17 cellular contexts compared by ENCODE assay signal in genomic region chr3:18778602-18779001, GRCh38.
DNase-seq lines count a peak whose midpoint lies in the region; ATAC-seq and TF ChIP-seq lines count a peak whose summit lies in the region.
"Had no signal": no experiment of that assay in that cellular context is flagged by ENCODE, and none has a peak within 500 bp of the region (broad histone marks: within the 10 kb centered on the region; RNA-seq: fewer than 3 reads in every experiment).

No MANE protein-coding gene starts in this region.

- CTCF ChIA-PET in activated CD4-positive, alpha-beta T cell treated with anti-CD3 and anti-CD28 coated beads for 36 hours (lab: Charles Lee), result interaction anchor here (0.6 to 1.8 kb wide), 4 partner anchors 11 to 389 kb away, joined by 3 to 4 read pairs (median 4); no protein-coding TSS in a partner anchor

- H3K36me3 ChIP-seq in tibial artery, result no peaks in the 10 kb centered on the region
- H3K36me3 ChIP-seq: BLaER1, MG63 had no signal

- H3K27ac ChIP-seq in tibial artery, result no peak overlapping the region
- H3K27ac ChIP-seq: BLaER1, KMS-11 had no signal

- H3K4me3 Mint-ChIP-seq in activated CD4-positive, alpha-beta T cell treated with anti-CD3 and anti-CD28 coated beads for 36 hours, result peak overlapping the region; percentile 52
- H3K4me3 Mint-ChIP-seq in stimulated activated naive CD8-positive, alpha-beta T cell treated with anti-CD3 and anti-CD28 coated beads, Interleukin-15, Interleukin-2, amounts not matched to agents 100 ng/mL and 50 ng/mL, for 24 hours, result peak overlapping the region; percentile 10
- H3K4me3 Mint-ChIP-seq in activated naive CD8-positive, alpha-beta T cell treated with anti-CD3 and anti-CD28 coated beads, Interleukin-2, amount 10 ng/mL, durations not matched to agents 7 days and 5 days, result peak overlapping the region; percentile 59

- H3K27ac Mint-ChIP-seq in activated CD4-positive, alpha-beta T cell treated with anti-CD3 and anti-CD28 coated beads for 36 hours, result peak overlapping the region; percentile 98
- H3K27ac Mint-ChIP-seq in stimulated activated naive CD8-positive, alpha-beta T cell treated with anti-CD3 and anti-CD28 coated beads, Interleukin-15, Interleukin-2, amounts not matched to agents 100 ng/mL and 50 ng/mL, for 24 hours, result peak overlapping the region; percentile 37
- peak overlapping the region; percentile 79 for H3K27ac Mint-ChIP-seq in activated naive CD8-positive, alpha-beta T cell treated with anti-CD3 and anti-CD28 coated beads, Interleukin-2, amount 10 ng/mL, durations not matched to agents 7 days and 5 days

- H3K36me3 Mint-ChIP-seq in activated CD4-positive, alpha-beta T cell treated with anti-CD3 and anti-CD28 coated beads for 36 hours (ENCODE audit: low read depth), result peaks cover 4% of the 10 kb centered on the region
- H3K36me3 Mint-ChIP-seq in stimulated activated naive CD8-positive, alpha-beta T cell treated with anti-CD3 and anti-CD28 coated beads, Interleukin-15, Interleukin-2, amounts not matched to agents 100 ng/mL and 50 ng/mL, for 24 hours (ENCODE audit: low read depth), result no peaks in the 10 kb centered on the region
- peaks cover 2% of the 10 kb centered on the region for H3K36me3 Mint-ChIP-seq in activated naive CD8-positive, alpha-beta T cell treated with anti-CD3 and anti-CD28 coated beads, Interleukin-2, amount 10 ng/mL, durations not matched to agents 7 days and 5 days

- DNase-seq in activated CD4-positive, alpha-beta T cell treated with anti-CD3 and anti-CD28 coated beads for 36 hours, result no peak
- DNase-seq in activated CD4-positive, alpha-beta T cell treated with anti-CD3 and anti-CD28 coated beads for 4 hours, result no peak
- no peak for DNase-seq in stimulated activated naive CD8-positive, alpha-beta T cell treated with anti-CD3 and anti-CD28 coated beads, Interleukin-15, Interleukin-2, amounts not matched to agents 100 U/mL and 50 U/mL, for 24 hours
- DNase-seq in activated naive CD8-positive, alpha-beta T cell treated with anti-CD3 and anti-CD28 coated beads, Interleukin-2, amount 10 ng/mL, durations not matched to agents 7 days and 5 days, result no peak
- no peak for DNase-seq in tibial artery
- no peak for DNase-seq in stimulated activated CD4-positive, alpha-beta T cell treated with anti-CD3 and anti-CD28 coated beads, Interleukin-4, amount 100 ng/mL, for 24 hours
- DNase-seq: 8988T, MG63, NCI-H1105, NCI-H1694 treated with DMSO at 0.1 percent for 48 hours, NCI-H446, NCI-H748 treated with DMSO at 0.1 percent for 48 hours had no signal

- ATAC-seq in activated CD4-positive, alpha-beta T cell treated with anti-CD3 and anti-CD28 coated beads for 36 hours, result peak; percentile 83
- ATAC-seq in stimulated activated naive CD8-positive, alpha-beta T cell treated with anti-CD3 and anti-CD28 coated beads, Interleukin-15, Interleukin-2, amounts not matched to agents 100 U/mL and 50 U/mL, for 24 hours, result no peak
- peak; percentile 75 for ATAC-seq in activated naive CD8-positive, alpha-beta T cell treated with anti-CD3 and anti-CD28 coated beads, Interleukin-2, amount 10 ng/mL, durations not matched to agents 7 days and 5 days (ENCODE audit: low read depth)
- ATAC-seq in HG03457 (IDR thresholded peaks at IDR 0.05; ENCODE audit: unreplicated experiment), result no peak
- ATAC-seq: Panc1 had no signal

- no peaks in the 10 kb centered on the region for H3K27me3 Mint-ChIP-seq in activated CD4-positive, alpha-beta T cell treated with anti-CD3 and anti-CD28 coated beads for 36 hours
- no peaks in the 10 kb centered on the region for H3K27me3 Mint-ChIP-seq in stimulated activated naive CD8-positive, alpha-beta T cell treated with anti-CD3 and anti-CD28 coated beads, Interleukin-15, Interleukin-2, amounts not matched to agents 100 ng/mL and 50 ng/mL, for 24 hours
- H3K27me3 Mint-ChIP-seq in activated naive CD8-positive, alpha-beta T cell treated with anti-CD3 and anti-CD28 coated beads, Interleukin-2, amount 10 ng/mL, durations not matched to agents 7 days and 5 days, result no peaks in the 10 kb centered on the region

- H3K9me3 ChIP-seq in tibial artery, result no peaks in the 10 kb centered on the region
- H3K9me3 ChIP-seq: BLaER1, MG63 had no signal

- POLR2A ChIA-PET in activated CD4-positive, alpha-beta T cell treated with anti-CD3 and anti-CD28 coated beads for 36 hours (lab: Charles Lee), result interaction anchor here (0.6 to 1.0 kb wide), 3 partner anchors 136 to 340 kb away, joined by 3 to 6 read pairs (median 3); no protein-coding TSS in a partner anchor
- POLR2A ChIA-PET in activated naive CD8-positive, alpha-beta T cell treated with anti-CD3 and anti-CD28 coated beads, Interleukin-2, amount 10 ng/mL, durations not matched to agents 7 days and 5 days (lab: Charles Lee), result interaction anchor here (1.1 kb wide), 1 partner anchor 348 kb away, joined by 3 read pairs; no protein-coding TSS in a partner anchor

- intact Hi-C loops in activated CD4-positive, alpha-beta T cell treated with anti-CD3 and anti-CD28 coated beads for 36 hours (cut with DNase I, micrococcal nuclease), result no loop called here
- intact Hi-C loops in tibial artery (cut with DNase I; ENCODE audit: low total_unique reads), result no loop called here

- H3K9me3 Mint-ChIP-seq in activated CD4-positive, alpha-beta T cell treated with anti-CD3 and anti-CD28 coated beads for 36 hours (ENCODE audit: low read depth), result no peaks in the 10 kb centered on the region
- no peaks in the 10 kb centered on the region for H3K9me3 Mint-ChIP-seq in stimulated activated naive CD8-positive, alpha-beta T cell treated with anti-CD3 and anti-CD28 coated beads, Interleukin-15, Interleukin-2, amounts not matched to agents 100 ng/mL and 50 ng/mL, for 24 hours
- peaks cover 4% of the 10 kb centered on the region for H3K9me3 Mint-ChIP-seq in activated naive CD8-positive, alpha-beta T cell treated with anti-CD3 and anti-CD28 coated beads, Interleukin-2, amount 10 ng/mL, durations not matched to agents 7 days and 5 days

- no peak for TF ChIP-seq CTCF in tibial artery (IDR thresholded peaks at IDR 0.05)

- peaks cover 61% of the 10 kb centered on the region for H3K4me1 Mint-ChIP-seq in activated CD4-positive, alpha-beta T cell treated with anti-CD3 and anti-CD28 coated beads for 36 hours
- H3K4me1 Mint-ChIP-seq in stimulated activated naive CD8-positive, alpha-beta T cell treated with anti-CD3 and anti-CD28 coated beads, Interleukin-15, Interleukin-2, amounts not matched to agents 100 ng/mL and 50 ng/mL, for 24 hours (ENCODE audit: low read depth), result peaks cover 45% of the 10 kb centered on the region
- H3K4me1 Mint-ChIP-seq in activated naive CD8-positive, alpha-beta T cell treated with anti-CD3 and anti-CD28 coated beads, Interleukin-2, amount 10 ng/mL, durations not matched to agents 7 days and 5 days, result peaks cover 31% of the 10 kb centered on the region

- no peaks in the 10 kb centered on the region for H3K27me3 ChIP-seq in tibial artery
- H3K27me3 ChIP-seq: BLaER1, MG63 had no signal

- H3K4me1 ChIP-seq in tibial artery, result no peaks in the 10 kb centered on the region
- H3K4me1 ChIP-seq: BLaER1 had no signal

- H3K4me3 ChIP-seq in tibial artery, result no peak overlapping the region
- H3K4me3 ChIP-seq: BLaER1, MG63 had no signal

Comparison
In these comparisons a context has a peak if more than half of its experiments do, and no peak if none do; other contexts are left out.
1. ATAC-seq: peak in activated CD4-positive, alpha-beta T cell treated with anti-CD3 and anti-CD28 coated beads for 36 hours (single experiment) and activated naive CD8-positive, alpha-beta T cell treated with anti-CD3 and anti-CD28 coated beads, Interleukin-2, amount 10 ng/mL, durations not matched to agents 7 days and 5 days (single experiment); none in stimulated activated naive CD8-positive, alpha-beta T cell treated with anti-CD3 and anti-CD28 coated beads, Interleukin-15, Interleukin-2, amounts not matched to agents 100 U/mL and 50 U/mL, for 24 hours (single experiment) and HG03457 (single experiment).
2. H3K27ac Mint-ChIP-seq: peak in every context shown above with its lines; median percentile 98 in activated CD4-positive, alpha-beta T cell treated with anti-CD3 and anti-CD28 coated beads for 36 hours; 79 in activated naive CD8-positive, alpha-beta T cell treated with anti-CD3 and anti-CD28 coated beads, Interleukin-2, amount 10 ng/mL, durations not matched to agents 7 days and 5 days; 37 in stimulated activated naive CD8-positive, alpha-beta T cell treated with anti-CD3 and anti-CD28 coated beads, Interleukin-15, Interleukin-2, amounts not matched to agents 100 ng/mL and 50 ng/mL, for 24 hours.
3. Peak in every context shown above with its lines, with median percentiles within 50 percentile points of each other: H3K4me3 Mint-ChIP-seq.